Comparison of ENCODE assay signal across 2 cellular contexts in the genomic region with DNA sequence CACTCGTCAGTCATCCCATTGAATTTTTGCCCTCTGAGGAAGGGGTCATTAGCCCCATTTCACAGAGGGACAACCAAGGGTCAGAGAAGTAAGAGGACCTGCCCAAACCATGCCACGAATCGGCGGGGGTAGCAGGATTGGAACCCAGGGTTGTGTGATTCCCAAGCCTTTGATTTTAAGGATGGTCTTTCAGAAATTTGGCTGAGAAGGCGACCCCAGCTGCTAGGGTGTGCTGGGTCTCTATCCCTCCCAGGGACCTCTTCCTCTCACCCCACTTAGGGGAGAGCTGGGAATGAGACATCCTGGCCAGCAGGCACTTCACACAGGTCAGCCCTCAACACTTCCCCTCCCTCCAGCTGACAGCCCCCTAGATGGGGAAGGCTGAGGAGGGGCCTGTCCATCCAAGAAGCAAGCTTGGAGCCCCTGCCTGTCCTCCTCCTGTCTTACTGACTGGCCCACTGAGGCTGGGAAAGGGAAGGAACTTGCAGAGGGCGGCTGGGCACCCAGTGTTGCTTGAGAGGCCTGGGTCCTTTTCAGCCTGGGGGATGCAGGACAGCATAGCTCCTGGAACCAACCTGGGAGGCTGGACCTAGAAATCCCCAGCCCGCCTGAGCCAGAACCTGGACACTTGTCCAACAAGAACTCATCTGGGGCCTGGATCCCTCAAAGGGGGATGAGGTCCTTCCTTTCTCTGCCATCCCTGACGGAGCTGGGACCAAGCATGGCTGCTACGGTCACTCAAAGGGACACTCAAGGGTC.
TF ChIP-seq lines count a peak whose summit lies in the region.

No MANE protein-coding gene starts in this region.

TF ChIP-seq in SK-N-SH, 30 proteins besides CTCF, POLR2A, EP300 and RAD21 (continued from another document):
- TF ChIP-seq, protein P1, sequence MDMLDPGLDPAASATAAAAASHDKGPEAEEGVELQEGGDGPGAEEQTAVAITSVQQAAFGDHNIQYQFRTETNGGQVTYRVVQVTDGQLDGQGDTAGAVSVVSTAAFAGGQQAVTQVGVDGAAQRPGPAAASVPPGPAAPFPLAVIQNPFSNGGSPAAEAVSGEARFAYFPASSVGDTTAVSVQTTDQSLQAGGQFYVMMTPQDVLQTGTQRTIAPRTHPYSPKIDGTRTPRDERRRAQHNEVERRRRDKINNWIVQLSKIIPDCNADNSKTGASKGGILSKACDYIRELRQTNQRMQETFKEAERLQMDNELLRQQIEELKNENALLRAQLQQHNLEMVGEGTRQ (IDR thresholded peaks at IDR 0.05; ENCODE audit: borderline replicate concordance, low read depth, low read length) = no peak
- TF ChIP-seq TCF12 (IDR thresholded peaks at IDR 0.05) = no peak

TF ChIP-seq in SK-N-SH treated with all-trans-retinoic acid at 6 μM for 48 hours, 23 proteins besides CTCF, POLR2A, EP300 and RAD21 (continued from another document):
- TF ChIP-seq, protein P2, sequence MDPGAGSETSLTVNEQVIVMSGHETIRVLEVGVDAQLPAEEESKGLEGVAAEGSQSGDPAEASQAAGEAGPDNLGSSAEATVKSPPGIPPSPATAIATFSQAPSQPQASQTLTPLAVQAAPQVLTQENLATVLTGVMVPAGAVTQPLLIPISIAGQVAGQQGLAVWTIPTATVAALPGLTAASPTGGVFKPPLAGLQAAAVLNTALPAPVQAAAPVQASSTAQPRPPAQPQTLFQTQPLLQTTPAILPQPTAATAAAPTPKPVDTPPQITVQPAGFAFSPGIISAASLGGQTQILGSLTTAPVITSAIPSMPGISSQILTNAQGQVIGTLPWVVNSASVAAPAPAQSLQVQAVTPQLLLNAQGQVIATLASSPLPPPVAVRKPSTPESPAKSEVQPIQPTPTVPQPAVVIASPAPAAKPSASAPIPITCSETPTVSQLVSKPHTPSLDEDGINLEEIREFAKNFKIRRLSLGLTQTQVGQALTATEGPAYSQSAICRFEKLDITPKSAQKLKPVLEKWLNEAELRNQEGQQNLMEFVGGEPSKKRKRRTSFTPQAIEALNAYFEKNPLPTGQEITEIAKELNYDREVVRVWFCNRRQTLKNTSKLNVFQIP (CRISPR knock-in tag; IDR thresholded peaks at IDR 0.05; ENCODE audit: borderline replicate concordance, low read depth) = no peak
- TF ChIP-seq GLIS3 (CRISPR knock-in tag; IDR thresholded peaks at IDR 0.05) (no peak), RARB (CRISPR knock-in tag; IDR thresholded peaks at IDR 0.05) (no peak), ISL1 (CRISPR knock-in tag; IDR thresholded peaks at IDR 0.05) (no peak), ZFP3 (CRISPR knock-in tag; IDR thresholded peaks at IDR 0.05) (no peak), ZNF70 (CRISPR knock-in tag; IDR thresholded peaks at IDR 0.05) (no peak), OSR1 (CRISPR knock-in tag; IDR thresholded peaks at IDR 0.05) (no peak), ZNF8 (CRISPR knock-in tag; IDR thresholded peaks at IDR 0.05) (no peak)
- TF ChIP-seq, protein P3, sequence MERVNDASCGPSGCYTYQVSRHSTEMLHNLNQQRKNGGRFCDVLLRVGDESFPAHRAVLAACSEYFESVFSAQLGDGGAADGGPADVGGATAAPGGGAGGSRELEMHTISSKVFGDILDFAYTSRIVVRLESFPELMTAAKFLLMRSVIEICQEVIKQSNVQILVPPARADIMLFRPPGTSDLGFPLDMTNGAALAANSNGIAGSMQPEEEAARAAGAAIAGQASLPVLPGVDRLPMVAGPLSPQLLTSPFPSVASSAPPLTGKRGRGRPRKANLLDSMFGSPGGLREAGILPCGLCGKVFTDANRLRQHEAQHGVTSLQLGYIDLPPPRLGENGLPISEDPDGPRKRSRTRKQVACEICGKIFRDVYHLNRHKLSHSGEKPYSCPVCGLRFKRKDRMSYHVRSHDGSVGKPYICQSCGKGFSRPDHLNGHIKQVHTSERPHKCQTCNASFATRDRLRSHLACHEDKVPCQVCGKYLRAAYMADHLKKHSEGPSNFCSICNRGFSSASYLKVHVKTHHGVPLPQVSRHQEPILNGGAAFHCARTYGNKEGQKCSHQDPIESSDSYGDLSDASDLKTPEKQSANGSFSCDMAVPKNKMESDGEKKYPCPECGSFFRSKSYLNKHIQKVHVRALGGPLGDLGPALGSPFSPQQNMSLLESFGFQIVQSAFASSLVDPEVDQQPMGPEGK (CRISPR knock-in tag; IDR thresholded peaks at IDR 0.05; ENCODE audit: borderline replicate concordance) = no peak
- TF ChIP-seq, protein P4, sequence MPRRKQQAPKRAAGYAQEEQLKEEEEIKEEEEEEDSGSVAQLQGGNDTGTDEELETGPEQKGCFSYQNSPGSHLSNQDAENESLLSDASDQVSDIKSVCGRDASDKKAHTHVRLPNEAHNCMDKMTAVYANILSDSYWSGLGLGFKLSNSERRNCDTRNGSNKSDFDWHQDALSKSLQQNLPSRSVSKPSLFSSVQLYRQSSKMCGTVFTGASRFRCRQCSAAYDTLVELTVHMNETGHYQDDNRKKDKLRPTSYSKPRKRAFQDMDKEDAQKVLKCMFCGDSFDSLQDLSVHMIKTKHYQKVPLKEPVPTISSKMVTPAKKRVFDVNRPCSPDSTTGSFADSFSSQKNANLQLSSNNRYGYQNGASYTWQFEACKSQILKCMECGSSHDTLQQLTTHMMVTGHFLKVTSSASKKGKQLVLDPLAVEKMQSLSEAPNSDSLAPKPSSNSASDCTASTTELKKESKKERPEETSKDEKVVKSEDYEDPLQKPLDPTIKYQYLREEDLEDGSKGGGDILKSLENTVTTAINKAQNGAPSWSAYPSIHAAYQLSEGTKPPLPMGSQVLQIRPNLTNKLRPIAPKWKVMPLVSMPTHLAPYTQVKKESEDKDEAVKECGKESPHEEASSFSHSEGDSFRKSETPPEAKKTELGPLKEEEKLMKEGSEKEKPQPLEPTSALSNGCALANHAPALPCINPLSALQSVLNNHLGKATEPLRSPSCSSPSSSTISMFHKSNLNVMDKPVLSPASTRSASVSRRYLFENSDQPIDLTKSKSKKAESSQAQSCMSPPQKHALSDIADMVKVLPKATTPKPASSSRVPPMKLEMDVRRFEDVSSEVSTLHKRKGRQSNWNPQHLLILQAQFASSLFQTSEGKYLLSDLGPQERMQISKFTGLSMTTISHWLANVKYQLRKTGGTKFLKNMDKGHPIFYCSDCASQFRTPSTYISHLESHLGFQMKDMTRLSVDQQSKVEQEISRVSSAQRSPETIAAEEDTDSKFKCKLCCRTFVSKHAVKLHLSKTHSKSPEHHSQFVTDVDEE (CRISPR knock-in tag; IDR thresholded peaks at IDR 0.05) = no peak
